1 cellular context compared by ENCODE assay signal in the genomic region with DNA sequence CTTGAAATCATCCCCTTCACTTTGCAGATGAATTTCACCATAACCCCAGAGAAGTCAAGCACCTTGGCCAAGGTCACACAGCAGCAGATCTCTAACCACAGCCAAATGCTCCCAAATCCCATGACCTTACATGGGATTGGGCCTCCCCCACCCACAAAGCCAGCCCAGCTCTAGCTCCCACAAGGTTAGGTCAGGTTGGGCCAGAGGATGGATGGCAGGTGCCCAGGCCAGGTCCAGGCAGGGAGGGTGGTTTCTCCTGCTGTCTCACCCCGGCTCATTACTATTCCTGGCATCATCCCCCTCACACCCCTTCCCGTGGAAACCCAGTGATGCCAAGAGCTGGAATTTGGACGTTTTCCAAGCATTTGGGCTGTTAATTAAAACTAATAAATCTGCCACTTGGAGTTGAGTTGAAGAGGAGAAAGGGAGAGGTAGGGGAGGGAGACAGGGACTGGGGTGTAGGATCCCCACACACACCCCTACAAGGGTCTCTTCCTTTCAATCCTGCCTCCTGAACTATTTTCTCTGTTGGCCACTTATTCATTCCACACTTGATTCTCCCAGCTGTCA.
TF ChIP-seq lines count a peak whose summit lies in the region.

No MANE protein-coding gene starts in this region.

TF ChIP-seq in SK-N-SH treated with all-trans-retinoic acid at 6 μM for 48 hours, 23 proteins besides CTCF, POLR2A, EP300 and RAD21 (continued from another document):
- no peak for TF ChIP-seq CSRNP3 (CRISPR knock-in tag; IDR thresholded peaks at IDR 0.05)
- no peak for TF ChIP-seq ZNF70 (CRISPR knock-in tag; IDR thresholded peaks at IDR 0.05)
- TF ChIP-seq GLIS3 (CRISPR knock-in tag; IDR thresholded peaks at IDR 0.05) = no peak
- no peak for TF ChIP-seq SNAI2 (CRISPR knock-in tag; IDR thresholded peaks at IDR 0.05)
- TF ChIP-seq ZFP3 (CRISPR knock-in tag; IDR thresholded peaks at IDR 0.05) = no peak
- no peak for TF ChIP-seq RARB (CRISPR knock-in tag; IDR thresholded peaks at IDR 0.05)
- no peak for TF ChIP-seq ARNTL (CRISPR knock-in tag; IDR thresholded peaks at IDR 0.05; ENCODE audit: borderline replicate concordance, low read depth)
- TF ChIP-seq TSHZ2 (CRISPR knock-in tag; IDR thresholded peaks at IDR 0.05) = no peak
- no peak for TF ChIP-seq ZNF565 (CRISPR knock-in tag; conservative IDR thresholded peaks at IDR 0.05; ENCODE audit: low read depth)
- no peak for TF ChIP-seq CSDC2 (CRISPR knock-in tag; IDR thresholded peaks at IDR 0.05)
- TF ChIP-seq, protein P1, sequence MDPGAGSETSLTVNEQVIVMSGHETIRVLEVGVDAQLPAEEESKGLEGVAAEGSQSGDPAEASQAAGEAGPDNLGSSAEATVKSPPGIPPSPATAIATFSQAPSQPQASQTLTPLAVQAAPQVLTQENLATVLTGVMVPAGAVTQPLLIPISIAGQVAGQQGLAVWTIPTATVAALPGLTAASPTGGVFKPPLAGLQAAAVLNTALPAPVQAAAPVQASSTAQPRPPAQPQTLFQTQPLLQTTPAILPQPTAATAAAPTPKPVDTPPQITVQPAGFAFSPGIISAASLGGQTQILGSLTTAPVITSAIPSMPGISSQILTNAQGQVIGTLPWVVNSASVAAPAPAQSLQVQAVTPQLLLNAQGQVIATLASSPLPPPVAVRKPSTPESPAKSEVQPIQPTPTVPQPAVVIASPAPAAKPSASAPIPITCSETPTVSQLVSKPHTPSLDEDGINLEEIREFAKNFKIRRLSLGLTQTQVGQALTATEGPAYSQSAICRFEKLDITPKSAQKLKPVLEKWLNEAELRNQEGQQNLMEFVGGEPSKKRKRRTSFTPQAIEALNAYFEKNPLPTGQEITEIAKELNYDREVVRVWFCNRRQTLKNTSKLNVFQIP (CRISPR knock-in tag; IDR thresholded peaks at IDR 0.05; ENCODE audit: borderline replicate concordance, low read depth) = no peak
